ENCODE assay signal across 1 cellular context in genomic region chr9:136539427-136540412, GRCh38.
TF ChIP-seq lines count a peak whose summit lies in the region.

No MANE protein-coding gene starts in this region.

TF ChIP-seq in HepG2, 621 proteins besides CTCF, POLR2A, EP300 and RAD21 (continued from another document):
- TF ChIP-seq, protein P1, sequence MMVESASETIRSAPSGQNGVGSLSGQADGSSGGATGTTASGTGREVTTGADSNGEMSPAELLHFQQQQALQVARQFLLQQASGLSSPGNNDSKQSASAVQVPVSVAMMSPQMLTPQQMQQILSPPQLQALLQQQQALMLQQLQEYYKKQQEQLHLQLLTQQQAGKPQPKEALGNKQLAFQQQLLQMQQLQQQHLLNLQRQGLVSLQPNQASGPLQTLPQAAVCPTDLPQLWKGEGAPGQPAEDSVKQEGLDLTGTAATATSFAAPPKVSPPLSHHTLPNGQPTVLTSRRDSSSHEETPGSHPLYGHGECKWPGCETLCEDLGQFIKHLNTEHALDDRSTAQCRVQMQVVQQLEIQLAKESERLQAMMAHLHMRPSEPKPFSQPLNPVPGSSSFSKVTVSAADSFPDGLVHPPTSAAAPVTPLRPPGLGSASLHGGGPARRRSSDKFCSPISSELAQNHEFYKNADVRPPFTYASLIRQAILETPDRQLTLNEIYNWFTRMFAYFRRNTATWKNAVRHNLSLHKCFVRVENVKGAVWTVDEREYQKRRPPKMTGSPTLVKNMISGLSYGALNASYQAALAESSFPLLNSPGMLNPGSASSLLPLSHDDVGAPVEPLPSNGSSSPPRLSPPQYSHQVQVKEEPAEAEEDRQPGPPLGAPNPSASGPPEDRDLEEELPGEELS (CRISPR knock-in tag; IDR thresholded peaks at IDR 0.05): no peak
- TF ChIP-seq SMARCC2 (IDR thresholded peaks at IDR 0.05) (no peak), MTF1 (CRISPR knock-in tag; IDR thresholded peaks at IDR 0.05) (no peak)
